ENCODE assay signal across 9 cellular contexts in the genomic region with DNA sequence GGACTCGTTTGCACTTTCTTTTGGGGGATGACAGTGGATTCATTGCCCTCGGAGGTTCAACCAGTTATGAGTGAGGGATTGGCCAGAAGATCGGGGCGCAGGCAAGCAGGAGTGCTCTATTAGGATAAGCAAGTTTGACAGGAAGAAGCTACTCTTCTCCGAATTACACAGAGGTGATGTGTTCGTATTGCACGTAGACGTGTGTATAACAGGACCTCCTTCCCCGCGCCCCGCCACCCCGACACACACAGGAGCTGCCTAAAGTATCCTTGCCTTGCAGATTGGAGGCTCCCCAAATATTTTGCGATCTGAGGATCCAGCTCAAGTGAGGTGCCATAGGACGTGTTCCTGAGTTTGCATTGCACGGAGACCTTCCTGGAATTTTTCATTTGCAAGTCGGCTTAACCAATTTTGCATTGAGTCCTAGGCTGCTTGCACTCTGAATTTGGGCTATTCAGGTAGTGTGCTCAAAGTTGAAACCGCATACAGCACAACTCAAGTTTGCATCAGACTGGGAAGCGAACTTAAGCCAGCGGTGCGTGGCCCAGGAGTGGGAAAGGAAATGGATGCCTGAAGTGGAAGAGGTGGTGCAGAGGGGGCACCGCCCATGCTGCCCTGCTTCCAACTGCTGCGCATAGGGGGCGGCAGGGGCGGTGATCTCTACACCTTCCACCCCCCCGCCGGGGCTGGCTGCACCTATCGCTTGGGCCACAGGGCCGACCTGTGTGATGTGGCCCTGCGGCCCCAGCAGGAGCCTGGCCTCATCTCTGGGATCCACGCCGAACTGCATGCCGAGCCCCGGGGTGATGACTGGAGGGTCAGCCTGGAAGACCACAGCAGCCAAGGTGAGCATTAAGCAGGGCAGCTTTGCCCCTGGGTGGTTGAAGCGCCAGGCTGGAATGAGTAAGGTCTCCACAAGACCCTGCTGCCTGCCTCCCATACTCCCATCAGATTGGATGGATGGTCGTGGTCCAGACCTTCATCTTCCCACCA. TPM values are rescaled to one million over a fixed set of nuclear protein-coding genes. Genes with fewer than 3 reads are reported as not detected.
DNase-seq lines count a peak whose midpoint lies in the region; ATAC-seq and TF ChIP-seq lines count a peak whose summit lies in the region.
"Had no signal": no experiment of that assay in that cellular context is flagged by ENCODE, and none has a peak within 500 bp of the region (broad histone marks: within the 10 kb centered on the region; RNA-seq: fewer than 3 reads in every experiment).

No MANE protein-coding gene starts in this region.

- H3K79me2 ChIP-seq in neural progenitor cell (ENCODE audit: low read depth) = peaks cover 11% of the 10 kb centered on the region

- peak; percentile 69 for DNase-seq in ELR (ENCODE audit: low read depth)
- DNase-seq in HFFc6 = no peak
- DNase-seq in endodermal cell = peak; percentile 84
- peak; percentile 46 for DNase-seq in neural progenitor cell (ENCODE audit: low spot score)
- no peak for DNase-seq in cortex of kidney (lab: John Stamatoyannopoulos, UW)
- no peak for DNase-seq in NCI-H2029 (lab: John Stamatoyannopoulos, UW)
- DNase-seq in body of pancreas = no peak

- no peaks in the 10 kb centered on the region for H3K27me3 ChIP-seq in endodermal cell (ENCODE audit: control insufficient read depth, insufficient read depth, low read length, poor library complexity, severe bottlenecking)
- peaks cover 12% of the 10 kb centered on the region for H3K27me3 ChIP-seq in neural progenitor cell
- no peaks in the 10 kb centered on the region for H3K27me3 ChIP-seq in body of pancreas

- H3K27me3 Mint-ChIP-seq in HFFc6 (ENCODE audit: insufficient read depth) (peaks cover 1% of the 10 kb centered on the region; the same call in 1 of the 2 replicates), endodermal cell (ENCODE audit: insufficient read depth) (no peaks in the 10 kb centered on the region), neural progenitor cell (ENCODE audit: insufficient read depth, low read depth) (peaks cover 2% of the 10 kb centered on the region)
- no peaks in the 10 kb centered on the region for H3K27me3 Mint-ChIP-seq in T-helper 1 cell treated with Interleukin-12 subunit alpha and Interleukin-12 subunit beta and Interleukin-4 antibody, amounts not matched to agents 30 μg/mL and 1 μg/mL, for 36 hours (ENCODE audit: low read depth)

- H3K36me3 Mint-ChIP-seq in HFFc6 (ENCODE audit: low read depth) = peaks cover 15% of the 10 kb centered on the region
- H3K36me3 Mint-ChIP-seq in T-helper 1 cell treated with Interleukin-12 subunit alpha and Interleukin-12 subunit beta and Interleukin-4 antibody, amounts not matched to agents 30 μg/mL and 1 μg/mL, for 36 hours (ENCODE audit: low read depth) = peaks cover 26% of the 10 kb centered on the region
- peaks cover 39% of the 10 kb centered on the region for H3K36me3 Mint-ChIP-seq in endodermal cell (ENCODE audit: low read depth)
- H3K36me3 Mint-ChIP-seq in neural progenitor cell = peaks cover 14% of the 10 kb centered on the region

- H3F3A ChIP-seq in neural progenitor cell (ENCODE audit: low read depth) = peaks cover 14% of the 10 kb centered on the region

- ATAC-seq in body of pancreas = no peak

- peak overlapping the region; percentile 93 for H3K4me2 ChIP-seq in neural progenitor cell

- H3K27ac ChIP-seq in endodermal cell (ENCODE audit: low read depth, low read length) (no peak overlapping the region), neural progenitor cell (no peak overlapping the region), body of pancreas (peak overlapping the region in 2 of 4 donors; percentile 59 to 75)

- peaks cover 3% of the 10 kb centered on the region for H3K4me1 ChIP-seq in endodermal cell (ENCODE audit: control insufficient read depth, insufficient read depth, low read length)
- H3K4me1 ChIP-seq in neural progenitor cell = peaks cover 10% of the 10 kb centered on the region
- H3K4me1 ChIP-seq in body of pancreas = peaks cover 23% of the 10 kb centered on the region

- H3K4me3 ChIP-seq in endodermal cell (ENCODE audit: low read length) (peak overlapping the region; percentile 96), neural progenitor cell (peak overlapping the region; percentile 87), body of pancreas (peak overlapping the region in 1 of 2 donors; percentile 55)

- peak overlapping the region; percentile 83 for H3K27ac Mint-ChIP-seq in HFFc6
- H3K27ac Mint-ChIP-seq in T-helper 1 cell treated with Interleukin-12 subunit alpha and Interleukin-12 subunit beta and Interleukin-4 antibody, amounts not matched to agents 30 μg/mL and 1 μg/mL, for 36 hours = peak overlapping the region; percentile 59
- H3K27ac Mint-ChIP-seq in endodermal cell = peak overlapping the region; percentile 88
- peak overlapping the region; percentile 33 for H3K27ac Mint-ChIP-seq in neural progenitor cell

- TF ChIP-seq CTCF in HFFc6 (IDR thresholded peaks at IDR 0.05) (peak; percentile 46), endodermal cell (conservative IDR thresholded peaks at IDR 0.05) (peak; percentile 61), neural progenitor cell (IDR thresholded peaks at IDR 0.05) (peak; percentile 24), body of pancreas (IDR thresholded peaks at IDR 0.05) (no peak)

- H3K4me1 Mint-ChIP-seq in HFFc6 (ENCODE audit: low read depth) (peaks cover 46% of the 10 kb centered on the region), endodermal cell (peaks cover 17% of the 10 kb centered on the region), neural progenitor cell (peaks cover 26% of the 10 kb centered on the region)
- H3K4me1 Mint-ChIP-seq in T-helper 1 cell treated with Interleukin-12 subunit alpha and Interleukin-12 subunit beta and Interleukin-4 antibody, amounts not matched to agents 30 μg/mL and 1 μg/mL, for 36 hours (ENCODE audit: low read depth) = peaks cover 42% of the 10 kb centered on the region

- H3K4me3 Mint-ChIP-seq in HFFc6 (peak overlapping the region; percentile 98), endodermal cell (peak overlapping the region; percentile 86), neural progenitor cell (peak overlapping the region; percentile 98)
- H3K4me3 Mint-ChIP-seq in T-helper 1 cell treated with Interleukin-12 subunit alpha and Interleukin-12 subunit beta and Interleukin-4 antibody, amounts not matched to agents 30 μg/mL and 1 μg/mL, for 36 hours = peak overlapping the region; percentile 83

- no peaks in the 10 kb centered on the region for H4K20me1 ChIP-seq in neural progenitor cell (ENCODE audit: low read depth)

- H3K9ac ChIP-seq in endodermal cell (ENCODE audit: extremely low read depth, low read length, poor library complexity, severe bottlenecking) (peak overlapping the region; percentile 24), neural progenitor cell (peak overlapping the region; percentile 50)

- peaks cover 27% of the 10 kb centered on the region for H3K36me3 ChIP-seq in endodermal cell (ENCODE audit: control insufficient read depth, insufficient read depth, low read length)
- H3K36me3 ChIP-seq in neural progenitor cell = peaks cover 5% of the 10 kb centered on the region
- H3K36me3 ChIP-seq in body of pancreas (replicated peaks in 1 of 2; ENCODE audit: insufficient read depth in 1 of 2, low read depth in 2 of 2) = no peaks in the 10 kb centered on the region

- no peak for TF ChIP-seq POLR2A in body of pancreas (IDR thresholded peaks at IDR 0.05)

- H2AFZ ChIP-seq in neural progenitor cell (replicated peaks) = peak overlapping the region; percentile 90

- no peaks in the 10 kb centered on the region for H3K9me3 Mint-ChIP-seq in HFFc6
- no peaks in the 10 kb centered on the region for H3K9me3 Mint-ChIP-seq in T-helper 1 cell treated with Interleukin-12 subunit alpha and Interleukin-12 subunit beta and Interleukin-4 antibody, amounts not matched to agents 30 μg/mL and 1 μg/mL, for 36 hours
- no peaks in the 10 kb centered on the region for H3K9me3 Mint-ChIP-seq in endodermal cell
- no peaks in the 10 kb centered on the region for H3K9me3 Mint-ChIP-seq in neural progenitor cell

- 9 to 13% methylated on average over 22 to 35 of the region's 35 CpGs for WGBS in endodermal cell (ENCODE audit: insufficient coverage in 1 of 2, insufficient read length in 1 of 2), 2 experiments
- WGBS in body of pancreas, 2 donors = 19 to 38% methylated on average over 20 to 35 of the region's 35 CpGs

- H3K9me3 ChIP-seq in endodermal cell (ENCODE audit: control insufficient read depth, low read length) (no peaks in the 10 kb centered on the region), neural progenitor cell (ENCODE audit: low read depth) (no peaks in the 10 kb centered on the region), body of pancreas (no peaks in the 10 kb centered on the region)

- intact Hi-C loops in body of pancreas (cut with DNase I) = no loop called here

RNA-seq across cellular contexts. Expression of a gene that starts 0.8 kb away (rescaled TPM):
- total RNA-seq in HFFc6 (2021; fragmentation: NEBNext Ultra II Directional; extraction: Animal tissue kit (Norgen Biotek cat#: 25700)) = 10 to 100 TPM; 14.2 to 32.9 (median 29.6) TPM
- 10 to 100 TPM; 10.8 to 12.5 TPM for total RNA-seq in endodermal cell
- 10.0 TPM for polyA plus RNA-seq in endodermal cell (2013, experiment 1 of 2)
- 11.1 TPM for polyA plus RNA-seq in endodermal cell (2013, experiment 2 of 2)
- total RNA-seq in neural progenitor cell (ENCODE audit: low replicate concordance) = 6.2 and 9.5 TPM in 2 replicates
- 1 to 10 TPM; 1.8 to 2.0 TPM for total RNA-seq in body of pancreas

RNA-seq across cellular contexts. Expression of a gene that starts 1.6 kb away (rescaled TPM):
- total RNA-seq in HFFc6 (2021; fragmentation: NEBNext Ultra II Directional; extraction: Animal tissue kit (Norgen Biotek cat#: 25700)) = 10 to 100 TPM; 12.0 to 24.3 (median 23.5) TPM
- total RNA-seq in endodermal cell (10 to 100 TPM; 56.5 to 73.6 TPM), neural progenitor cell (ENCODE audit: low replicate concordance) (23.2 and 54.9 TPM in 2 replicates), body of pancreas (10 to 100 TPM; 15.6 to 28.7 TPM)
- 31.6 TPM for polyA plus RNA-seq in endodermal cell (2013, experiment 1 of 2)
- 31.4 TPM for polyA plus RNA-seq in endodermal cell (2013, experiment 2 of 2)

RNA-seq across cellular contexts. Expression of a gene that starts 11.3 kb away (rescaled TPM):
- under 1 TPM; 0.17 to 0.63 (median 0.33) TPM for total RNA-seq in HFFc6 (2021; fragmentation: NEBNext Ultra II Directional; extraction: Animal tissue kit (Norgen Biotek cat#: 25700))
- total RNA-seq in endodermal cell = 100 to 1,000 TPM; 106 to 687 TPM
- 139 TPM for polyA plus RNA-seq in endodermal cell (2013, experiment 1 of 2)
- 45.7 TPM for polyA plus RNA-seq in endodermal cell (2013, experiment 2 of 2)
- total RNA-seq in neural progenitor cell (ENCODE audit: low replicate concordance) = 17.2 and 17.4 TPM in 2 replicates
- total RNA-seq in body of pancreas = 10 to 100 TPM in 1 of 2 donors, 1 to 10 TPM in 1; 4.9 to 37.6 TPM
- total RNA-seq: dermis microvascular lymphatic vessel endothelial cell had no signal

RNA-seq across cellular contexts. Expression of a gene that starts 20.3 kb away (rescaled TPM):
- total RNA-seq in HFFc6 (2021; fragmentation: NEBNext Ultra II Directional; extraction: Animal tissue kit (Norgen Biotek cat#: 25700)) = not detected
- total RNA-seq in endodermal cell = not detected
- polyA plus RNA-seq in endodermal cell (2013, experiment 1 of 2) = not detected
- not detected for polyA plus RNA-seq in endodermal cell (2013, experiment 2 of 2)
- total RNA-seq in neural progenitor cell (ENCODE audit: low replicate concordance) = not detected in 2 replicates
- not detected for total RNA-seq in body of pancreas
- total RNA-seq: dermis microvascular lymphatic vessel endothelial cell had no signal

RNA-seq across cellular contexts. Expression of a gene that starts 38.9 kb away (rescaled TPM):
- total RNA-seq in HFFc6 (2021; fragmentation: NEBNext Ultra II Directional; extraction: Animal tissue kit (Norgen Biotek cat#: 25700)) = not detected
- total RNA-seq in endodermal cell = not detected
- not detected for polyA plus RNA-seq in endodermal cell (2013, experiment 1 of 2)
- polyA plus RNA-seq in endodermal cell (2013, experiment 2 of 2) = not detected
- total RNA-seq in neural progenitor cell (ENCODE audit: low replicate concordance) = not detected in 2 replicates
- not detected for total RNA-seq in body of pancreas

Comparison
In these comparisons a context has a peak if more than half of its experiments do, and no peak if none do; other contexts are left out.
1. DNase-seq: peak in ELR (single experiment), endodermal cell (single experiment) and neural progenitor cell (single experiment); none in HFFc6 (single experiment), cortex of kidney (single experiment), NCI-H2029 (single experiment) and body of pancreas (0 of 4).
2. H3K27ac Mint-ChIP-seq: peak in every context shown above with its lines; median percentile 88 in endodermal cell; 83 in HFFc6; 59 in T-helper 1 cell treated with Interleukin-12 subunit alpha and Interleukin-12 subunit beta and Interleukin-4 antibody, amounts not matched to agents 30 μg/mL and 1 μg/mL, for 36 hours; 33 in neural progenitor cell.
3. CTCF ChIP-seq: peak in HFFc6 (single experiment), endodermal cell (single experiment) and neural progenitor cell (single experiment); none in body of pancreas (0 of 7).
4. Peak in every context shown above with its lines, with median percentiles within 50 percentile points of each other: H3K4me3 Mint-ChIP-seq.